In the genomic region with DNA sequence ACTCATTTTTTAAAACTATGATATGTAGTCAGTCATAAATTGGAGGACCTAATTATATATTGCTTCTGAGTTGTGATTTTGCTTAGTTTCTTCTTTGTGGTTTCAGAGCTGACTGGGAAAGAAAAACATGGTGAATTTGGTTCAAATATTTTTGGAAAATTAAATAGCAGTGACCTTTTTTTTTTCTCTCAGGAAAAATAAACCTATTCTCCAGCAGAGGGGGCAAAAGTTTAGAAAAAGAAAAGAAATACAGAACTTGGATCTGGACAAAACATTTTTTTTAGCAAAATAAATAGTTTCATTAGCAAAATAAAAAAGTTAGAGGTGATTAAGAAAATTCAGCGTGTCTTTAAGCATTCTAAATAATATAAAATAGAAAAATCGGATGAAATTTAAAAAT, we compare ENCODE assay signal across 10 cellular contexts. TPM values are rescaled to one million over a fixed set of nuclear protein-coding genes. Genes with fewer than 3 reads are reported as not detected.
DNase-seq lines count a peak whose midpoint lies in the region; ATAC-seq and TF ChIP-seq lines count a peak whose summit lies in the region.
"Had no signal": no experiment of that assay in that cellular context is flagged by ENCODE, and none has a peak within 500 bp of the region (broad histone marks: within the 10 kb centered on the region; RNA-seq: fewer than 3 reads in every experiment).

No MANE protein-coding gene starts in this region.

- no peaks in the 10 kb centered on the region for H3K9me2 ChIP-seq in HCT116 (ENCODE audit: insufficient read depth)

- no peaks in the 10 kb centered on the region for H3K4me1 Mint-ChIP-seq in CD14-positive monocyte

- H3K4me3 Mint-ChIP-seq in CD14-positive monocyte, result no peak overlapping the region

- intact Hi-C loops in CD14-positive monocyte (cut with micrococcal nuclease) (no loop called here), HCT116 (cut with micrococcal nuclease) (no loop called here), ascending aorta (cut with DNase I) (no loop called here)

- no peak overlapping the region for H3K27ac ChIP-seq in HCT116 (ENCODE audit: low read depth, low read length)
- no peak overlapping the region for H3K27ac ChIP-seq in ascending aorta

- H3K9ac ChIP-seq in HCT116 (ENCODE audit: low read length), result no peak overlapping the region

- H3K4me3 ChIP-seq in HCT116 (replicated peaks in 1 of 2; ENCODE audit: low read depth in 1 of 2, low read length in 2 of 2) (no peak overlapping the region), ascending aorta (no peak overlapping the region)
- H3K4me3 ChIP-seq: lung had no signal

- H3K4me2 ChIP-seq in HCT116 (ENCODE audit: low read length), result no peak overlapping the region

- BruUV-seq in HCT116 (replicated peaks; lab: Mats Ljungman, UMichigan), result no TSS peak

- H3K36me3 ChIP-seq in HCT116 (ENCODE audit: control insufficient read depth in 1 of 2, insufficient read depth in 2 of 2, low read length in 2 of 2), result peaks cover 4 to 11% of the 10 kb centered on the region in 2 experiments; a peak in 3 of 4 replicates
- peaks cover 39 to 68% of the 10 kb centered on the region in 2 donors for H3K36me3 ChIP-seq in ascending aorta

- TF ChIP-seq RAD21 in HCT116 (IDR thresholded peaks at IDR 0.05; ENCODE audit: low read depth), result peak; percentile 23; the same call in 1 of the 2 replicates

- no peaks in the 10 kb centered on the region for H3K27me3 Mint-ChIP-seq in CD14-positive monocyte (ENCODE audit: low read depth in 3 of 3)

- H3K9me3 ChIP-seq in HCT116 (ENCODE audit: control insufficient read depth in 1 of 2, insufficient read depth in 1 of 2, low read depth in 1 of 2, low read length in 2 of 2), result no peaks in the 10 kb centered on the region
- H3K9me3 ChIP-seq in ascending aorta, result no peaks in the 10 kb centered on the region

- H3K27me3 ChIP-seq in HCT116 (ENCODE audit: insufficient read depth, low read length) (no peaks in the 10 kb centered on the region), ascending aorta (no peaks in the 10 kb centered on the region)

- H3K4me1 ChIP-seq in HCT116 (ENCODE audit: control insufficient read depth in 1 of 2, insufficient read depth in 2 of 2, low read length in 2 of 2), result no peaks in the 10 kb centered on the region
- H3K4me1 ChIP-seq in ascending aorta, result peaks cover 0 to 4% of the 10 kb centered on the region in 2 donors

- ATAC-seq in HCT116, result no peak
- no peak for ATAC-seq in GM21515 (IDR thresholded peaks at IDR 0.05; ENCODE audit: unreplicated experiment)
- no peak for ATAC-seq in GM19328 (IDR thresholded peaks at IDR 0.05; ENCODE audit: unreplicated experiment)

- no peak for DNase-seq in CD14-positive monocyte (ENCODE audit: low spot score)
- DNase-seq in HCT116 (ENCODE audit: low read depth, low spot score), result no peak
- no peak for DNase-seq in ascending aorta (ENCODE audit: low spot score in 2 of 2)
- peak; percentile 48 for DNase-seq in myocyte (ENCODE audit: low read depth)
- no peak for DNase-seq in NCI-H2227 treated with DMSO at 0.1 percent for 48 hours (lab: John Stamatoyannopoulos, UW)
- no peak for DNase-seq in activated CD4-positive, alpha-beta T cell treated with anti-CD3 and anti-CD28 coated beads for 1 hour
- DNase-seq: anterior cingulate cortex had no signal

- no peaks in the 10 kb centered on the region for H3K79me2 ChIP-seq in HCT116 (ENCODE audit: insufficient read depth, low read length)

- peak; percentile 29 for TF ChIP-seq CTCF in CD14-positive monocyte (IDR thresholded peaks at IDR 0.05)
- peak; percentile 18 to 49 (median 18); a peak in 4 of 6 replicates for TF ChIP-seq CTCF in HCT116 (IDR thresholded peaks at IDR 0.05 in 2 of 3, conservative IDR thresholded peaks at IDR 0.05 in 1 of 3; ENCODE audit: borderline replicate concordance in 1 of 3, insufficient read depth in 1 of 3, low read depth in 2 of 3, low read length in 2 of 3)
- TF ChIP-seq CTCF in ascending aorta (IDR thresholded peaks at IDR 0.05), result peak in 2 of 3 experiments; percentile 38 to 49

- RAD21 ChIA-PET in HCT116 (lab: Charles Lee; ENCODE audit: low non-redundant PET in 1 of 2, low total read pairs in 2 of 2, uncharacterized antibody in 2 of 2, unreplicated experiment in 2 of 2), result no interaction called here

- H4K20me1 ChIP-seq in HCT116 (ENCODE audit: insufficient read depth), result no peaks in the 10 kb centered on the region

- no peak overlapping the region for H3K27ac Mint-ChIP-seq in CD14-positive monocyte

- TF ChIP-seq POLR2A in HCT116 (IDR thresholded peaks at IDR 0.05; ENCODE audit: borderline replicate concordance, extremely low read depth, insufficient read depth, insufficient read length), result no peak

- no peak overlapping the region for H2AFZ ChIP-seq in HCT116 (ENCODE audit: low read depth, low read length, poor library complexity, severe bottlenecking)

- H3K9me3 Mint-ChIP-seq in CD14-positive monocyte, result no peaks in the 10 kb centered on the region

- CTCF ChIA-PET in HCT116 (lab: Charles Lee), result no interaction called here

- H3K36me3 Mint-ChIP-seq in CD14-positive monocyte, result peaks cover 35 to 50% of the 10 kb centered on the region in 2 donors

- POLR2A ChIA-PET in HCT116 (lab: Charles Lee), result interaction anchor here (0.6 kb wide), 1 partner anchor 212 kb away, joined by 3 read pairs; no protein-coding TSS in a partner anchor

TF ChIP-seq in HCT116, 20 proteins besides CTCF, POLR2A, EP300 and RAD21:
- TF ChIP-seq SIN3A (IDR thresholded peaks at IDR 0.05; ENCODE audit: low read depth) (no peak), ZBTB33 (IDR thresholded peaks at IDR 0.05; ENCODE audit: extremely low read depth, insufficient replicate concordance, low read length) (no peak), EZH2phosphoT487 (IDR thresholded peaks at IDR 0.05; ENCODE audit: borderline replicate concordance) (no peak), JUND (IDR thresholded peaks at IDR 0.05) (no peak), ZNF274 (IDR thresholded peaks at IDR 0.05; ENCODE audit: low read depth, low read length) (no peak), ZFX (IDR thresholded peaks at IDR 0.05) (no peak), CEBPB (IDR thresholded peaks at IDR 0.05; ENCODE audit: low read depth) (no peak), YY1 (IDR thresholded peaks at IDR 0.05; ENCODE audit: extremely low read depth, insufficient replicate concordance, low read depth, low read length) (no peak)
- TF ChIP-seq, protein P1, sequence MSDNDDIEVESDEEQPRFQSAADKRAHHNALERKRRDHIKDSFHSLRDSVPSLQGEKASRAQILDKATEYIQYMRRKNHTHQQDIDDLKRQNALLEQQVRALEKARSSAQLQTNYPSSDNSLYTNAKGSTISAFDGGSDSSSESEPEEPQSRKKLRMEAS (IDR thresholded peaks at IDR 0.05), result no peak

RNA-seq across cellular contexts. Expression of gene COL10A1, which starts 10.2 kb away (rescaled TPM):
- polyA plus RNA-seq in CD14-positive monocyte, result not detected
- not detected for total RNA-seq in HCT116 (2021; ENCODE audit: unreplicated experiment)
- polyA plus RNA-seq in HCT116 (2012), result 0.01 TPM in 1 of 2 replicates, not detected in the other
- total RNA-seq in ascending aorta, result not detected
- total RNA-seq in myocyte, result 1.9 and 2.8 TPM in 2 replicates
- 18.3 TPM for polyA plus RNA-seq in myocyte (2012)
- polyA plus RNA-seq: lung had no signal

RNA-seq across cellular contexts. Expression of gene NT5DC1, which starts 15.1 kb away (rescaled TPM):
- 10 to 100 TPM; 28.3 to 39.0 TPM for polyA plus RNA-seq in CD14-positive monocyte
- total RNA-seq in HCT116 (2021; ENCODE audit: unreplicated experiment) (63.7 TPM), ascending aorta (4.6 TPM), myocyte (13.1 and 13.2 TPM in 2 replicates)
- 41.5 and 50.3 TPM in 2 replicates for polyA plus RNA-seq in HCT116 (2012)
- polyA plus RNA-seq in myocyte (2012), result 19.1 TPM

RNA-seq across cellular contexts. Expression of gene FRK, which starts 55.1 kb away (rescaled TPM):
- polyA plus RNA-seq in CD14-positive monocyte, result not detected
- total RNA-seq in HCT116 (2021; ENCODE audit: unreplicated experiment) (3.7 TPM), ascending aorta (8.4 TPM), myocyte (8.9 and 10.1 TPM in 2 replicates)
- 0.70 and 0.75 TPM in 2 replicates for polyA plus RNA-seq in HCT116 (2012)
- polyA plus RNA-seq in myocyte (2012), result 1.9 TPM
